ENCODE assay signal across 15 cellular contexts in genomic region chr15:39538936-39539335, GRCh38.
"Had no signal": no experiment of that assay in that cellular context is flagged by ENCODE, and none has a peak within 500 bp of the region (broad histone marks: within the 10 kb centered on the region; RNA-seq: fewer than 3 reads in every experiment).

No MANE protein-coding gene starts in this region.

- H3K9me3 ChIP-seq: gastroesophageal sphincter, neutrophil, psoas muscle, transverse colon had no signal

- H3K27me3 ChIP-seq: gastroesophageal sphincter, transverse colon had no signal

- DNase-seq: cerebellar nuclear complex; effector CD4-positive, alpha-beta T cell; endodermal cell; kidney; left cardiac atrium; left ventricle myocardium superior; mesendoderm; naive thymus-derived CD8-positive, alpha-beta T cell; psoas muscle; stimulated activated CD4-positive, alpha-beta T cell treated with anti-CD3 and anti-CD28 coated beads, Interleukin-4, amount 100 ng/mL, for 1 hour; transverse colon had no signal

- H3K4me3 ChIP-seq: gastroesophageal sphincter, lung, psoas muscle, transverse colon had no signal

- H3K4me1 ChIP-seq: psoas muscle, transverse colon had no signal

- FAIRE-seq: colon, kidney had no signal

- H3K36me3 ChIP-seq: gastroesophageal sphincter, neutrophil, transverse colon had no signal

- H3K27ac ChIP-seq: neutrophil, psoas muscle had no signal
